1 cellular context compared by ENCODE assay signal in genomic region chr9:130689572-130689936, GRCh38.
TF ChIP-seq lines count a peak whose summit lies in the region.

No MANE protein-coding gene starts in this region.

TF ChIP-seq in HepG2, 621 proteins besides CTCF, POLR2A, EP300 and RAD21:
- TF ChIP-seq, protein P1, sequence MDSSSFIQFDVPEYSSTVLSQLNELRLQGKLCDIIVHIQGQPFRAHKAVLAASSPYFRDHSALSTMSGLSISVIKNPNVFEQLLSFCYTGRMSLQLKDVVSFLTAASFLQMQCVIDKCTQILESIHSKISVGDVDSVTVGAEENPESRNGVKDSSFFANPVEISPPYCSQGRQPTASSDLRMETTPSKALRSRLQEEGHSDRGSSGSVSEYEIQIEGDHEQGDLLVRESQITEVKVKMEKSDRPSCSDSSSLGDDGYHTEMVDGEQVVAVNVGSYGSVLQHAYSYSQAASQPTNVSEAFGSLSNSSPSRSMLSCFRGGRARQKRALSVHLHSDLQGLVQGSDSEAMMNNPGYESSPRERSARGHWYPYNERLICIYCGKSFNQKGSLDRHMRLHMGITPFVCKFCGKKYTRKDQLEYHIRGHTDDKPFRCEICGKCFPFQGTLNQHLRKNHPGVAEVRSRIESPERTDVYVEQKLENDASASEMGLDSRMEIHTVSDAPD (CRISPR knock-in tag; IDR thresholded peaks at IDR 0.05) = no peak
- no peak for TF ChIP-seq ZNF709 (CRISPR knock-in tag; IDR thresholded peaks at IDR 0.05)
- 0 out of 2 replicates have a peak, but pooled peaks have one; percentile 13 for TF ChIP-seq PHF21A (CRISPR knock-in tag; IDR thresholded peaks at IDR 0.05)
- no peak for TF ChIP-seq GLI4 (CRISPR knock-in tag; IDR thresholded peaks at IDR 0.05; ENCODE audit: borderline replicate concordance)
- no peak for TF ChIP-seq MATR3 (CRISPR knock-in tag; IDR thresholded peaks at IDR 0.05)
- no peak for TF ChIP-seq ZNF44 (CRISPR knock-in tag; IDR thresholded peaks at IDR 0.05)
- no peak for TF ChIP-seq ZNF33B (CRISPR knock-in tag; IDR thresholded peaks at IDR 0.05)
- no peak for TF ChIP-seq MED8 (CRISPR knock-in tag; IDR thresholded peaks at IDR 0.05; ENCODE audit: insufficient replicate concordance)
- TF ChIP-seq RFX5 (IDR thresholded peaks at IDR 0.05; ENCODE audit: low read depth, low read length) = no peak
- TF ChIP-seq ZNF816 (CRISPR knock-in tag; IDR thresholded peaks at IDR 0.05; ENCODE audit: borderline replicate concordance) = 0 out of 2 replicates have a peak, but pooled peaks have one; percentile 41
- no peak for TF ChIP-seq HDAC1 (CRISPR knock-in tag; IDR thresholded peaks at IDR 0.05)
